1 cellular context compared by ENCODE assay signal in genomic region chr1:12602633-12603024, GRCh38.
TF ChIP-seq lines count a peak whose summit lies in the region.

No MANE protein-coding gene starts in this region.

TF ChIP-seq in WTC11, 78 proteins besides CTCF, POLR2A, EP300 and RAD21 (continued from another document):
- no peak for TF ChIP-seq ATF1 (CRISPR knock-in tag; IDR thresholded peaks at IDR 0.05)
- TF ChIP-seq FOXK1 (CRISPR knock-in tag; IDR thresholded peaks at IDR 0.05) = no peak
- TF ChIP-seq ELF4 (CRISPR knock-in tag; IDR thresholded peaks at IDR 0.05; ENCODE audit: low read depth) = no peak
- no peak for TF ChIP-seq ETV6 (CRISPR knock-in tag; IDR thresholded peaks at IDR 0.05)
- TF ChIP-seq FOXP4 (CRISPR knock-in tag; IDR thresholded peaks at IDR 0.05) = no peak
